8 cellular contexts compared by ENCODE assay signal in the genomic region with DNA sequence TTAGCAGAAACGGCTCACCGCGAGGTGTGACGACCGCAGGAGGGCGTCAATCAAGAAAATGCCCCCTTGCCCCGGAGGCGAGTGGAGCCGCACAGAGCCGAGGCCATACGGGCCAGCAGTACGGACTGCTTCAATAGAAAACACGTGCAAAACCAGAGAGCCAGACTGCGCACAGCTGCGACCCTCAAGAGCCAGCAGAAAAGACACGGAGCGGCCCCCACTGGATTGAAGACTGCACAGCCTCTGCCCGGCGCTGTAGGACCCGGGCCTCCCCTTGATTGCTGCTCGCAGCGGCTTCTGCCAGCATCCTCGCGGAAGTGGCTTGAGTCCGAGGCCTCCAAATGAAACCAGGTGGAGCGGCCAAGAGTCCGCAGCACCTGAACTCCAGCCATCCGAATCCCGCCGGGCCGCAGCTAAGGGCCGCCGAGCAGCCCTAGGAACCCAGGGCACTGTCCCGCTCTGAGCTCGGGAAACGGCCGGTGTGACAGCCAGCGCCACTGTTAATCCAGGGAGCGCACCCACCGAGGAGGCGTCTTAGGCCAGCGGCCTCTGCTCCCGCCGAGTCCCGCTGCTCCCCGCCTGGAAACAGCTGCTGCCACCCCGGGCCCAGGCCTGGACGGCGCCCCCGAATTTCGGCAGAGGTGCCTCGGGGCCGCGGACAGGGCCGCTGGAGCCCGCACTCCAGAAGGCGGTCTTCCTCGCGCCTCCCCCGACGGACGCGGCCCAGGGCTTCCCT. TPM values are rescaled to one million over a fixed set of nuclear protein-coding genes. Genes with fewer than 3 reads are reported as not detected.
A peak's percentile ranks its signal among the peaks of the same experiment; 100 is the strongest.
DNase-seq lines count a peak whose midpoint lies in the region; ATAC-seq and TF ChIP-seq lines count a peak whose summit lies in the region.

No MANE protein-coding gene starts in this region.

- TF ChIP-seq CTCF in brain microvascular endothelial cell (IDR thresholded peaks at IDR 0.05; ENCODE audit: low read depth, low read length, missing control alignments), result peak; percentile 29
- TF ChIP-seq CTCF in kidney epithelial cell (IDR thresholded peaks at IDR 0.05; ENCODE audit: insufficient read depth, low read length, poor library complexity, severe bottlenecking), result peak; percentile 37

- POLR2A ChIA-PET in HEK293T (lab: Yijun Ruan, JAX), result interaction anchor here (0.6 to 2.7 kb wide), 13 partner anchors 8 to 159 kb away, joined by 3 to 20 read pairs (median 4); partner anchors contain the start of gene EXOC6

- H3K36me3 ChIP-seq in brain microvascular endothelial cell (replicated peaks) (no peaks in the 10 kb centered on the region), kidney epithelial cell (ENCODE audit: control insufficient read depth, insufficient read depth, low read length) (no peaks in the 10 kb centered on the region)

- peak overlapping the region; percentile 60 for H3K4me3 ChIP-seq in brain microvascular endothelial cell (ENCODE audit: low read depth, low read length)
- peak overlapping the region; percentile 80 for H3K4me3 ChIP-seq in kidney epithelial cell (ENCODE audit: low read depth, low read length)

- peak; percentile 21 for ATAC-seq in stimulated activated naive CD8-positive, alpha-beta T cell treated with anti-CD3 and anti-CD28 coated beads, Interleukin-15, Interleukin-2, amounts not matched to agents 100 U/mL and 50 U/mL, for 24 hours

- CTCF ChIA-PET in HEK293T (lab: Yijun Ruan, JAX), result no interaction called here

- in situ Hi-C loops in brain microvascular endothelial cell (cut with HindIII; ENCODE audit: low pct_ligation_motif_present, low sequenced_read_pairs), result no loop called here

- H3K27me3 ChIP-seq in brain microvascular endothelial cell (replicated peaks) (no peaks in the 10 kb centered on the region), kidney epithelial cell (ENCODE audit: control insufficient read depth, insufficient read depth, low read length) (peaks cover 13% of the 10 kb centered on the region)

- DNase-seq in GM03348 (ENCODE audit: low spot score) (peak; percentile 25), HEK293T (ENCODE audit: extremely low spot score) (no peak), NCI-H748 treated with DMSO at 0.1 percent for 48 hours (lab: John Stamatoyannopoulos, UW) (peak; percentile 10), brain microvascular endothelial cell (peak; percentile 17), kidney epithelial cell (ENCODE audit: low read depth) (no peak), HuH-7.5 (ENCODE audit: low spot score) (no peak)
- DNase-seq in stimulated activated naive CD8-positive, alpha-beta T cell treated with anti-CD3 and anti-CD28 coated beads, Interleukin-15, Interleukin-2, amounts not matched to agents 100 U/mL and 50 U/mL, for 24 hours, result no peak
- DNase-seq in central memory CD4-positive, alpha-beta T cell, result no peak

- H3K27ac ChIP-seq in brain microvascular endothelial cell, result no peak overlapping the region

TF ChIP-seq in HEK293T, 16 proteins besides CTCF, POLR2A, EP300 and RAD21:
- TF ChIP-seq, protein P1, sequence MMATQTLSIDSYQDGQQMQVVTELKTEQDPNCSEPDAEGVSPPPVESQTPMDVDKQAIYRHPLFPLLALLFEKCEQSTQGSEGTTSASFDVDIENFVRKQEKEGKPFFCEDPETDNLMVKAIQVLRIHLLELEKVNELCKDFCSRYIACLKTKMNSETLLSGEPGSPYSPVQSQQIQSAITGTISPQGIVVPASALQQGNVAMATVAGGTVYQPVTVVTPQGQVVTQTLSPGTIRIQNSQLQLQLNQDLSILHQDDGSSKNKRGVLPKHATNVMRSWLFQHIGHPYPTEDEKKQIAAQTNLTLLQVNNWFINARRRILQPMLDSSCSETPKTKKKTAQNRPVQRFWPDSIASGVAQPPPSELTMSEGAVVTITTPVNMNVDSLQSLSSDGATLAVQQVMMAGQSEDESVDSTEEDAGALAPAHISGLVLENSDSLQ (IDR thresholded peaks at IDR 0.05), result peak; percentile 5; the same call in 1 of the 2 replicates
- TF ChIP-seq FOXA1 (IDR thresholded peaks at IDR 0.05) (no peak), L3MBTL2 (conservative IDR thresholded peaks at IDR 0.05) (peak; percentile 37; the same call in 1 of the 2 replicates)

RNA-seq across cellular contexts. Expression of gene HHEX, which starts 0.7 kb away (rescaled TPM):
- 1.6 and 1.8 TPM in 2 replicates for total RNA-seq in kidney epithelial cell

Comparison
In these comparisons a context has a peak if more than half of its experiments do, and no peak if none do; other contexts are left out.
1. DNase-seq: peak in GM03348 (single experiment), NCI-H748 treated with DMSO at 0.1 percent for 48 hours (single experiment) and brain microvascular endothelial cell (single experiment); none in HEK293T (single experiment), kidney epithelial cell (single experiment), stimulated activated naive CD8-positive, alpha-beta T cell treated with anti-CD3 and anti-CD28 coated beads, Interleukin-15, Interleukin-2, amounts not matched to agents 100 U/mL and 50 U/mL, for 24 hours (single experiment), HuH-7.5 (single experiment) and central memory CD4-positive, alpha-beta T cell (single experiment).